Comparison of ENCODE assay signal across 9 cellular contexts in genomic region chr12:23949212-23950010, GRCh38. TPM values are rescaled to one million over a fixed set of nuclear protein-coding genes. Genes with fewer than 3 reads are reported as not detected.
DNase-seq lines count a peak whose midpoint lies in the region; ATAC-seq and TF ChIP-seq lines count a peak whose summit lies in the region.
"Had no signal": no experiment of that assay in that cellular context is flagged by ENCODE, and none has a peak within 500 bp of the region (broad histone marks: within the 10 kb centered on the region; RNA-seq: fewer than 3 reads in every experiment).

Gene SOX5, minus strand, starts transcription at chr12:23949670. Its CDS starts 69 bp downstream, at chr12:23949601.

- no peak for TF ChIP-seq POLR2A in thyroid gland (IDR thresholded peaks at IDR 0.05)

- 7 to 8% methylated on average over 12 of the region's 12 CpGs for WGBS in thyroid gland, 2 donors

- H3K4me1 Mint-ChIP-seq in chondrocyte (ENCODE audit: low read depth), result no peaks in the 10 kb centered on the region

- DNase-seq in AG04450 (ENCODE audit: low read depth, low spot score) (peak; percentile 33), NCI-H2081 (lab: John Stamatoyannopoulos, UW) (peak; percentile 53 to 69), chondrocyte (ENCODE audit: low spot score) (no peak), left lobe of liver (ENCODE audit: low spot score) (peak; percentile 52), thyroid gland (peak; percentile 63 to 65), NCI-H128 (lab: John Stamatoyannopoulos, UW; ENCODE audit: unreplicated experiment) (no peak), KBM-7 (no peak)

- in situ Hi-C loops in KBM-7 (cut with MboI; ENCODE audit: low pct_unique_long_range_greater_than_20kb, low sequenced_read_pairs), result no loop called here

- intact Hi-C loops in thyroid gland (cut with DNase I), result no loop called here

- H3K9me3 ChIP-seq in AG04450 (ENCODE audit: control insufficient read depth, insufficient read depth, low read length) (no peaks in the 10 kb centered on the region), thyroid gland (no peaks in the 10 kb centered on the region)

- no peaks in the 10 kb centered on the region for H3K9me3 Mint-ChIP-seq in chondrocyte (ENCODE audit: low read depth)

- no peaks in the 10 kb centered on the region for H3K36me3 Mint-ChIP-seq in chondrocyte (ENCODE audit: low read depth)

- POLR2A ChIA-PET in AG04450 (lab: Yijun Ruan, JAX), result no interaction called here

- H3K4me1 ChIP-seq in thyroid gland, result no peaks in the 10 kb centered on the region

- no peak within 1 kb of the TSS for H3K4me3 Mint-ChIP-seq in chondrocyte (ENCODE audit: unreplicated experiment)

- H3K27me3 Mint-ChIP-seq in chondrocyte (ENCODE audit: low read depth), result no peaks in the 10 kb centered on the region

- no peaks in the 10 kb centered on the region for H3K27me3 ChIP-seq in AG04450 (ENCODE audit: control insufficient read depth, insufficient read depth, low read length)
- H3K27me3 ChIP-seq in thyroid gland, result no peaks in the 10 kb centered on the region

- peak within 1 kb of the TSS; percentile 60 for H3K4me3 ChIP-seq in AG04450 (ENCODE audit: low read depth, low read length)
- peak within 1 kb of the TSS in 2 of 3 donors; percentile 26 to 44 for H3K4me3 ChIP-seq in thyroid gland (replicated peaks in 1 of 3)

- TF ChIP-seq CTCF in AG04450 (IDR thresholded peaks at IDR 0.05; ENCODE audit: low read depth, low read length) (no peak), chondrocyte (IDR thresholded peaks at IDR 0.05) (peak; percentile 17), thyroid gland (IDR thresholded peaks at IDR 0.05) (peak in 4 of 6 experiments; percentile 21 to 48 (median 30))

- CTCF ChIA-PET in AG04450 (lab: Charles Lee), result interaction anchor here (0.6 to 1.3 kb wide), 2 partner anchors 9 to 36 kb away, joined by 3 read pairs; no protein-coding TSS in a partner anchor

- no peak within 1 kb of the TSS for H3K27ac ChIP-seq in AG04450 (ENCODE audit: low read depth, low read length)
- no peak within 1 kb of the TSS for H3K27ac ChIP-seq in thyroid gland
- H3K27ac ChIP-seq: VCaP had no signal

- no peak within 1 kb of the TSS for H3K27ac Mint-ChIP-seq in chondrocyte (ENCODE audit: unreplicated experiment)

- ATAC-seq in left lobe of liver, result peak; percentile 62
- ATAC-seq in GM21360 (IDR thresholded peaks at IDR 0.05; ENCODE audit: unreplicated experiment), result no peak

- no peaks in the 10 kb centered on the region for H3K36me3 ChIP-seq in thyroid gland

RNA-seq across cellular contexts. Expression of gene SOX5, which starts in this region (rescaled TPM):
- polyA plus RNA-seq in AG04450 (2011; rRNA removed), result 6.7 and 7.5 TPM in 2 replicates
- polyA minus RNA-seq in AG04450 (2011; rRNA and poly(A)+ RNA removed), result 55.9 and 66.1 TPM in 2 replicates
- total RNA-seq in chondrocyte, result 11.1 to 16.2 TPM (median 13.5 TPM) in 3 replicates
- total RNA-seq in left lobe of liver, result 32.2 TPM
- 10 to 100 TPM; 13.2 to 32.4 (median 23.3) TPM for total RNA-seq in thyroid gland

Comparison
In these comparisons a context has a peak if more than half of its experiments do, and no peak if none do; other contexts are left out.
1. DNase-seq: peak in AG04450 (single experiment), NCI-H2081 (2 of 2), left lobe of liver (single experiment) and thyroid gland (2 of 2); none in chondrocyte (single experiment), NCI-H128 (single experiment) and KBM-7 (single experiment).